ENCODE assay signal across 1 cellular context in genomic region chr1:10426535-10426848, GRCh38. TPM values are rescaled to one million over a fixed set of nuclear protein-coding genes. Genes with fewer than 3 reads are reported as not detected.
"Had no signal": no experiment of that assay in that cellular context is flagged by ENCODE, and none has a peak within 500 bp of the region (broad histone marks: within the 10 kb centered on the region; RNA-seq: fewer than 3 reads in every experiment).

No MANE protein-coding gene starts in this region.

RNA-seq across cellular contexts. Expression of gene CORT, which starts 23.3 kb away (rescaled TPM):
- total RNA-seq: G401 had no signal
